Comparison of ENCODE assay signal across 1 cellular context in the genomic region with DNA sequence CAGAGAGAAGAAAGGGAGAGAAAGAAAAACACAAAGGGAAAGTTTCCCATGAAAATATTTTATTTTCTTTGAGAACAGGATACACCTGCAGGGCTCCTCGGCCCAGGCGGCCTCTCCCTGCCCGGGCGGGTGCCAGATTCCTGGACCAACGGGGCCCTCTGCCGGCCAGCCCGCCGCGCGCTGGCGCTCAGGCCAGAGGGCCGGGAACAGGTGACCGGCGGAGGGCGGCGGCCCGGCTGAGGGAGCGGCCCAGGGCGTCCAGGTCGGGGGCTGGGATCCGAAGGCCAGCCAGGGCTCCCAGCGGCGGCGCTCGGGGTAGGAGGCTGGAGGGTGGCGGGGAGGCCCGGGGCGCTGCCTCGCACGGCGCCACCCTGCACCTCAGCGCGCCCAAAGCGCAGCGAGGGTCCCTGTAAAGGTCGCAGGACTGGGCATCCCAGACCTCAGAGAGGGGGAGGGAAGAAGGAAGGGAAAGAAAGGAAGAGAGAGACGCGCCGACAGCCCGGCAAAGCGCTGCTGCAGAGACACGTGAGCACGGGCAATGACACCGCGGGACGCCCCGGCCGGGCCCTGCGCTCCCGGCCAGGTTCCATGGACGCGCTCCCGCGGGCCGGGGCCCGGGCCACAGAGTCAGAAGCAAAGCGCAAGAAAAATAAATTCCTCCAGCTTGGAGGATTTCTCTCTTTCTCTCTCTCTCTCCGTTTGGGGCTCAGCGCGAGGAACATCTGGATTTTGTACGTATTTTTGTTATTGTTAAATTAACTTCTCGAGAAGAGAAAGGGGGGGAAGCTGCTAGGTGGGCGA.
TF ChIP-seq lines count a peak whose summit lies in the region.

No MANE protein-coding gene starts in this region.

TF ChIP-seq in SK-N-SH treated with all-trans-retinoic acid at 6 μM for 48 hours, 23 proteins besides CTCF, POLR2A, EP300 and RAD21 (continued from another document):
- TF ChIP-seq, protein P1, sequence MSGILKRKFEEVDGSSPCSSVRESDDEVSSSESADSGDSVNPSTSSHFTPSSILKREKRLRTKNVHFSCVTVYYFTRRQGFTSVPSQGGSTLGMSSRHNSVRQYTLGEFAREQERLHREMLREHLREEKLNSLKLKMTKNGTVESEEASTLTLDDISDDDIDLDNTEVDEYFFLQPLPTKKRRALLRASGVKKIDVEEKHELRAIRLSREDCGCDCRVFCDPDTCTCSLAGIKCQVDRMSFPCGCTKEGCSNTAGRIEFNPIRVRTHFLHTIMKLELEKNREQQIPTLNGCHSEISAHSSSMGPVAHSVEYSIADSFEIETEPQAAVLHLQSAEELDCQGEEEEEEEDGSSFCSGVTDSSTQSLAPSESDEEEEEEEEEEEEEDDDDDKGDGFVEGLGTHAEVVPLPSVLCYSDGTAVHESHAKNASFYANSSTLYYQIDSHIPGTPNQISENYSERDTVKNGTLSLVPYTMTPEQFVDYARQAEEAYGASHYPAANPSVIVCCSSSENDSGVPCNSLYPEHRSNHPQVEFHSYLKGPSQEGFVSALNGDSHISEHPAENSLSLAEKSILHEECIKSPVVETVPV (CRISPR knock-in tag; IDR thresholded peaks at IDR 0.05): no peak
